ENCODE assay signal across 1 cellular context in the genomic region with DNA sequence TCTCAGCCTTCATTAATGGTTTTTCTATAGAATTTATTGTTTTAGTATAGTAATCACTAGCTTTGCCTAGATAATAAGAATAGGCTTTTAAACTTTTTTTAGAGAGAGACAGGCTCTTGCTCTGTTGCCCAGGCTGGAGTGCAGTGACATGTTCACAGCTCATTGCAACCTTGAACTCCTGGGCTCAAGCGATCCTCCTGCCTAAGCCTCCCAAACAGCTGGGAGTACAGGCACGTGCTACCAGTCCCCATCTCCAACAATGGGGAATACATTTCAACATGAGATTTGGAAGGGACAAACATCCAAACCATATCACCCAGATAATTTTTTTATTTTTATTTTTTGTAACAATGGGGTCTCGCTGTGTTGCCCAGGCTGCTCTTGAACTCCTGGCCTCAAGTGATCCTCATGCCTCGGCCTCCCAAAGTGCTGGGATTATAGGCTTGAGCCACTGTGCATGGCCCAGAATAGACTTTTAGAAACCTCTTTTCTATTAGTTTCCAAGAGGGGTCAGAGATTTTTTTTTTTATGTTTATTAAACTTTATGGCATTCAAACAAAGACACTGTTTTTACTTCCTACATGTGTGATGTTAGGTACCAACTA.
TF ChIP-seq lines count a peak whose summit lies in the region.

No MANE protein-coding gene starts in this region.

TF ChIP-seq in A549, 52 proteins besides CTCF, POLR2A, EP300 and RAD21 (continued from another document):
- TF ChIP-seq, protein P1, sequence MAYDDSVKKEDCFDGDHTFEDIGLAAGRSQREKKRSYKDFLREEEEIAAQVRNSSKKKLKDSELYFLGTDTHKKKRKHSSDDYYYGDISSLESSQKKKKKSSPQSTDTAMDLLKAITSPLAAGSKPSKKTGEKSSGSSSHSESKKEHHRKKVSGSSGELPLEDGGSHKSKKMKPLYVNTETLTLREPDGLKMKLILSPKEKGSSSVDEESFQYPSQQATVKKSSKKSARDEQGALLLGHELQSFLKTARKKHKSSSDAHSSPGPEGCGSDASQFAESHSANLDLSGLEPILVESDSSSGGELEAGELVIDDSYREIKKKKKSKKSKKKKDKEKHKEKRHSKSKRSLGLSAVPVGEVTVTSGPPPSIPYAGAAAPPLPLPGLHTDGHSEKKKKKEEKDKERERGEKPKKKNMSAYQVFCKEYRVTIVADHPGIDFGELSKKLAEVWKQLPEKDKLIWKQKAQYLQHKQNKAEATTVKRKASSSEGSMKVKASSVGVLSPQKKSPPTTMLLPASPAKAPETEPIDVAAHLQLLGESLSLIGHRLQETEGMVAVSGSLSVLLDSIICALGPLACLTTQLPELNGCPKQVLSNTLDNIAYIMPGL (CRISPR knock-in tag; IDR thresholded peaks at IDR 0.05; ENCODE audit: borderline replicate concordance): no peak
- no peak for TF ChIP-seq CHD4 (IDR thresholded peaks at IDR 0.05; ENCODE audit: borderline replicate concordance)
- TF ChIP-seq RCOR1 (IDR thresholded peaks at IDR 0.05; ENCODE audit: low read depth, low read length): no peak
- TF ChIP-seq KDM5A (IDR thresholded peaks at IDR 0.05): no peak
- TF ChIP-seq ZC3H11A (IDR thresholded peaks at IDR 0.05): no peak
- TF ChIP-seq REST (IDR thresholded peaks at IDR 0.05): no peak
- TF ChIP-seq HOXB5 (CRISPR knock-in tag; IDR thresholded peaks at IDR 0.05): no peak
- TF ChIP-seq, protein P2, sequence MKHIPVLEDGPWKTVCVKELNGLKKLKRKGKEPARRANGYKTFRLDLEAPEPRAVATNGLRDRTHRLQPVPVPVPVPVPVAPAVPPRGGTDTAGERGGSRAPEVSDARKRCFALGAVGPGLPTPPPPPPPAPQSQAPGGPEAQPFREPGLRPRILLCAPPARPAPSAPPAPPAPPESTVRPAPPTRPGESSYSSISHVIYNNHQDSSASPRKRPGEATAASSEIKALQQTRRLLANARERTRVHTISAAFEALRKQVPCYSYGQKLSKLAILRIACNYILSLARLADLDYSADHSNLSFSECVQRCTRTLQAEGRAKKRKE (CRISPR knock-in tag; IDR thresholded peaks at IDR 0.05; ENCODE audit: low read depth): no peak
